24 cellular contexts compared by ENCODE assay signal in the genomic region with DNA sequence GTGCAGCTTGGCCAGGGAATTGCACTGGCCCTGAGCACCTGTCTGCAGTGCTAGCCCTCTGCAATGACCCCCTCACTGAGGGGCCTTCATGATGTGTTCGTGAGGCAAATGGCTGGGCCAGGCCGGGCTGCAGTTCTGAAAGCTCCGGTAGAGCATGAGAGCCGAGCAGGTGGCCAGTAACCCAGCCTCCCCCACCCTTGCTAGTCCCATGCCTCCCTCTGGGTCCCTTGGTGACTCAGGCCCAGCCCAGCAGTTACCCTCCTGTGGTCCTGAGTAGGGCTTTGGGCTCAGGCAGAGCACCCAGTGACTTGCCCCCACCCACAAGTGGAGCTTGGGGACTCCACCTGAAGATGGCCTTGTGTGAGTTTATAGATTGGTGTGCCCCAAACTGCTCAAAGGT. TPM values are rescaled to one million over a fixed set of nuclear protein-coding genes. Genes with fewer than 3 reads are reported as not detected.
DNase-seq lines count a peak whose midpoint lies in the region; ATAC-seq lines count a peak whose summit lies in the region.
"Had no signal": no experiment of that assay in that cellular context is flagged by ENCODE, and none has a peak within 500 bp of the region (broad histone marks: within the 10 kb centered on the region; RNA-seq: fewer than 3 reads in every experiment).

No MANE protein-coding gene starts in this region.

- H3K9me3 ChIP-seq in BLaER1, result no peaks in the 10 kb centered on the region
- H3K9me3 ChIP-seq in CD8-positive, alpha-beta memory T cell (ENCODE audit: low read length), result no peaks in the 10 kb centered on the region
- H3K9me3 ChIP-seq: adrenal gland had no signal

- POLR2A ChIA-PET in CD8-positive, alpha-beta memory T cell (lab: Charles Lee), result interaction anchor here (2.7 kb wide), 1 partner anchor 16 kb away, joined by 12 read pairs; a partner anchor contains a TSS

- no peaks in the 10 kb centered on the region for H3K36me3 ChIP-seq in BLaER1
- no peaks in the 10 kb centered on the region for H3K36me3 ChIP-seq in CD8-positive, alpha-beta memory T cell (ENCODE audit: insufficient read depth, low read length)
- H3K36me3 ChIP-seq: adrenal gland, cardiac muscle cell had no signal

- H3K9me3 Mint-ChIP-seq in CD8-positive, alpha-beta memory T cell, result no peaks in the 10 kb centered on the region
- no peaks in the 10 kb centered on the region for H3K9me3 Mint-ChIP-seq in activated naive CD8-positive, alpha-beta T cell treated with anti-CD3 and anti-CD28 coated beads, Interleukin-2, amount 50 U/mL, for 24 hours
- no peaks in the 10 kb centered on the region for H3K9me3 Mint-ChIP-seq in natural killer cell treated with Interleukin-12 subunit alpha and Interleukin-12 subunit beta and Interleukin-15 and Interleukin-18, amount 100 ng/mL, for 72 hours
- H3K9me3 Mint-ChIP-seq: GM23338, mesothelial cell of epicardium had no signal

- ATAC-seq in activated naive CD8-positive, alpha-beta T cell treated with anti-CD3 and anti-CD28 coated beads, Interleukin-2, amount 50 U/mL, for 24 hours, result no peak
- no peak for ATAC-seq in natural killer cell treated with Interleukin-12 subunit alpha and Interleukin-12 subunit beta and Interleukin-15 and Interleukin-18, amount 100 ng/mL, for 72 hours
- ATAC-seq: GM23338 had no signal

- H3K4me2 ChIP-seq in BLaER1, result peak overlapping the region; percentile 91
- H3K4me2 ChIP-seq: GM23338 had no signal

- peak overlapping the region; percentile 79 for H3K27ac ChIP-seq in BLaER1
- H3K27ac ChIP-seq in CD8-positive, alpha-beta memory T cell (ENCODE audit: low read depth, low read length), result no peak overlapping the region
- H3K27ac ChIP-seq: adrenal gland, cardiac muscle cell, RWPE1 had no signal

- peak overlapping the region; percentile 56; the same call in 1 of the 2 replicates for H3K9ac ChIP-seq in BLaER1

- 0 out of 2 replicates have a peak overlapping the region, but pooled peaks have one; percentile 6 for H3K4me3 ChIP-seq in BLaER1
- no peak overlapping the region for H3K4me3 ChIP-seq in CD8-positive, alpha-beta memory T cell (ENCODE audit: low read length)
- H3K4me3 ChIP-seq: adrenal gland, cardiac muscle cell, GM23338 had no signal

- peaks cover 0 to 2% of the 10 kb centered on the region in 2 donors for H3K27me3 Mint-ChIP-seq in CD8-positive, alpha-beta memory T cell
- no peaks in the 10 kb centered on the region for H3K27me3 Mint-ChIP-seq in activated naive CD8-positive, alpha-beta T cell treated with anti-CD3 and anti-CD28 coated beads, Interleukin-2, amount 50 U/mL, for 24 hours
- no peaks in the 10 kb centered on the region for H3K27me3 Mint-ChIP-seq in natural killer cell treated with Interleukin-12 subunit alpha and Interleukin-12 subunit beta and Interleukin-15 and Interleukin-18, amount 100 ng/mL, for 72 hours

- peak overlapping the region in 5 of 8 donors; percentile 43 to 92 (median 87) for H3K27ac Mint-ChIP-seq in CD8-positive, alpha-beta memory T cell
- peak overlapping the region; percentile 35 for H3K27ac Mint-ChIP-seq in activated naive CD8-positive, alpha-beta T cell treated with anti-CD3 and anti-CD28 coated beads, Interleukin-2, amount 50 U/mL, for 24 hours
- H3K27ac Mint-ChIP-seq in natural killer cell treated with Interleukin-12 subunit alpha and Interleukin-12 subunit beta and Interleukin-15 and Interleukin-18, amount 100 ng/mL, for 72 hours, result peak overlapping the region; percentile 85 to 94
- H3K27ac Mint-ChIP-seq: GM23338, mesothelial cell of epicardium had no signal

- H4K20me1 ChIP-seq in BLaER1, result no peaks in the 10 kb centered on the region

- peaks cover 96% of the 10 kb centered on the region for H3K4me1 ChIP-seq in BLaER1
- H3K4me1 ChIP-seq in CD8-positive, alpha-beta memory T cell (ENCODE audit: insufficient read depth, low read length), result peaks cover 18% of the 10 kb centered on the region
- H3K4me1 ChIP-seq: adrenal gland had no signal

- no peaks in the 10 kb centered on the region for H3K27me3 ChIP-seq in BLaER1
- H3K27me3 ChIP-seq in CD8-positive, alpha-beta memory T cell (ENCODE audit: insufficient read depth, low read length, poor library complexity, severe bottlenecking), result no peaks in the 10 kb centered on the region
- H3K27me3 ChIP-seq: adrenal gland, cardiac muscle cell had no signal

- H3K4me1 Mint-ChIP-seq in CD8-positive, alpha-beta memory T cell, result peaks cover 30 to 32% (median 32%) of the 10 kb centered on the region in 3 donors
- H3K4me1 Mint-ChIP-seq in activated naive CD8-positive, alpha-beta T cell treated with anti-CD3 and anti-CD28 coated beads, Interleukin-2, amount 50 U/mL, for 24 hours, result peaks cover 35% of the 10 kb centered on the region
- H3K4me1 Mint-ChIP-seq in natural killer cell treated with Interleukin-12 subunit alpha and Interleukin-12 subunit beta and Interleukin-15 and Interleukin-18, amount 100 ng/mL, for 72 hours (ENCODE audit: low read depth in 2 of 2), result peaks cover 32 to 36% of the 10 kb centered on the region in 2 donors
- H3K4me1 Mint-ChIP-seq: GM23338, mesothelial cell of epicardium had no signal

- H3K4me3 Mint-ChIP-seq in CD8-positive, alpha-beta memory T cell, result no peak overlapping the region
- H3K4me3 Mint-ChIP-seq in activated naive CD8-positive, alpha-beta T cell treated with anti-CD3 and anti-CD28 coated beads, Interleukin-2, amount 50 U/mL, for 24 hours, result no peak overlapping the region
- peak overlapping the region; percentile 87 for H3K4me3 Mint-ChIP-seq in natural killer cell treated with Interleukin-12 subunit alpha and Interleukin-12 subunit beta and Interleukin-15 and Interleukin-18, amount 100 ng/mL, for 72 hours
- H3K4me3 Mint-ChIP-seq: GM23338, mesothelial cell of epicardium had no signal

- DNase-seq in CD8-positive, alpha-beta memory T cell, result no peak
- no peak for DNase-seq in activated naive CD8-positive, alpha-beta T cell treated with anti-CD3 and anti-CD28 coated beads, Interleukin-2, amount 50 U/mL, for 24 hours
- peak; percentile 44 for DNase-seq in natural killer cell treated with Interleukin-12 subunit alpha and Interleukin-12 subunit beta and Interleukin-15 and Interleukin-18, amount 100 ng/mL, for 72 hours (ENCODE audit: low spot score)
- DNase-seq in medulla oblongata (ENCODE audit: extremely low spot score), result no peak
- no peak for DNase-seq in SHP77 treated with DMSO at 0.1 percent for 48 hours (lab: John Stamatoyannopoulos, UW)
- DNase-seq in NCI-H510A treated with DMSO at 0.1 percent for 48 hours (lab: John Stamatoyannopoulos, UW), result no peak
- DNase-seq: activated CD4-positive, alpha-beta T cell treated with anti-CD3 and anti-CD28 coated beads, Interleukin-2, amount 50 U/mL, for 4 hours; Calu3; erythroblast; hypothalamus; KBM-7; kidney glomerular epithelial cell; NCI-H187 treated with DMSO at 0.1 percent for 48 hours; NCI-H226; NK-92 treated with Interleukin-12 subunit alpha and Interleukin-12 subunit beta, amount 100 ng/mL, for 24 hours; retina; stimulated activated CD4-positive, alpha-beta T cell treated with anti-CD3 and anti-CD28 coated beads, Interleukin-12 subunit alpha, Interleukin-12 subunit beta, amount 100 ng/mL, for 4 hours; stimulated activated CD8-positive, alpha-beta memory T cell treated with anti-CD3 and anti-CD28 coated beads, Interleukin-4, amount 100 ng/mL, for 48 hours had no signal

- no peaks in the 10 kb centered on the region for H3K36me3 Mint-ChIP-seq in CD8-positive, alpha-beta memory T cell
- H3K36me3 Mint-ChIP-seq in activated naive CD8-positive, alpha-beta T cell treated with anti-CD3 and anti-CD28 coated beads, Interleukin-2, amount 50 U/mL, for 24 hours (ENCODE audit: low read depth), result no peaks in the 10 kb centered on the region
- H3K36me3 Mint-ChIP-seq in natural killer cell treated with Interleukin-12 subunit alpha and Interleukin-12 subunit beta and Interleukin-15 and Interleukin-18, amount 100 ng/mL, for 72 hours, result no peaks in the 10 kb centered on the region
- H3K36me3 Mint-ChIP-seq: mesothelial cell of epicardium had no signal

- CTCF ChIA-PET in CD8-positive, alpha-beta memory T cell (lab: Charles Lee), result interaction anchor here (1.3 to 1.7 kb wide), 3 partner anchors 16 to 83 kb away, joined by 3 read pairs; a partner anchor contains a TSS

RNA-seq across cellular contexts. Expression of a gene that starts 16.1 kb away (rescaled TPM):
- total RNA-seq in CD8-positive, alpha-beta memory T cell, result 10 to 100 TPM; 21.0 to 21.7 TPM
- 23.7 TPM for polyA plus RNA-seq in CD8-positive, alpha-beta memory T cell
- total RNA-seq in natural killer cell treated with Interleukin-12 subunit alpha and Interleukin-12 subunit beta and Interleukin-15 and Interleukin-18, amount 100 ng/mL, for 72 hours, result 10 to 100 TPM; 31.4 to 41.3 TPM

RNA-seq across cellular contexts. Expression of a gene that starts 45.2 kb away (rescaled TPM):
- under 1 TPM in 1 of 2 experiments, not detected in 1; 0.24 TPM for total RNA-seq in CD8-positive, alpha-beta memory T cell
- polyA plus RNA-seq in CD8-positive, alpha-beta memory T cell, result 0.06 TPM
- not detected for total RNA-seq in natural killer cell treated with Interleukin-12 subunit alpha and Interleukin-12 subunit beta and Interleukin-15 and Interleukin-18, amount 100 ng/mL, for 72 hours
- total RNA-seq: Calu3 had no signal
- polyA plus RNA-seq: cardiac muscle cell had no signal

Comparison
In these comparisons a context has a peak if more than half of its experiments do, and no peak if none do; other contexts are left out.
1. H3K27ac Mint-ChIP-seq: peak in every context shown above with its lines; median percentile 90 in natural killer cell treated with Interleukin-12 subunit alpha and Interleukin-12 subunit beta and Interleukin-15 and Interleukin-18, amount 100 ng/mL, for 72 hours; 87 in CD8-positive, alpha-beta memory T cell; 35 in activated naive CD8-positive, alpha-beta T cell treated with anti-CD3 and anti-CD28 coated beads, Interleukin-2, amount 50 U/mL, for 24 hours.